In the genomic region with DNA sequence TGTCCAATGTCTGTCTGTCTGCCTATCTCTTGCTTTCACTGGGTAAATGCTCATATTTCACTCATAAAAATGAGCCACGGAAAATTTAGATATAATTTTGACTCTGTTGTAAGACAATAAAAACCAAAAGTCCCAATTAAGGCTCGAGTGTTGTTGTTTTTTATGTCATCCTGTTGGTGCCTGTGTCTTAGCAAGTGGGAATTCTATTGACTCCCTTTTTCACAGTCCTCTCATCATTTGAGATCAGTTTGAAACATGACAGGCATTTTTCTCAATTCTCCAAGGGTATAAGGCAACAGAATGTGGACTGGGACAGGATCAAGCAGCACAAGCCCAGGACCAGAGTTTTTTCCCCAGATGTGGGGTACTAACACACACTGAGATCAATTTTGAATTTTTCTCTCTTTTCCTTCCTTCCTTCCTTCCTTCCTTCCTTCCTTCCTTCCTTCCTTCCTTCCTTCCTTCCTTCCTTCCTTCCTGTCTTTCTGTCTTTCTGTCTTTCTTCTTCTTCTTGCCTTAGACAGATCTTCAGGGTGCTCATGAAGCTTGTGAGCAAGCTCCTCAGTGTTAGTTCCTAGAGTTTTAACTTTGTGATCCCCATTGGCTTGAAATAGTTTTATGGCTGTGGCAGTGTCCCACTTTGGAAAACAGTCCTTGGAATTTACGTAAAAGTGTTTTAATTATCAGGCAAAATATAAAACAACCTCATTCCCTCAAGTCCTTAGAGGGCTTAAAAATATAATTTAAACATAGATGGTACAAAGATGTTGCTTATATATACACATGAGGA, we compare ENCODE assay signal across 39 cellular contexts. TPM values are rescaled to one million over a fixed set of nuclear protein-coding genes. Genes with fewer than 3 reads are reported as not detected.
"Had no signal": no experiment of that assay in that cellular context is flagged by ENCODE, and none has a peak within 500 bp of the region (broad histone marks: within the 10 kb centered on the region; RNA-seq: fewer than 3 reads in every experiment).

No MANE protein-coding gene starts in this region.

- DNase-seq: Karpas-422, Kasumi-1, MG63, MM.1S, MV-4-11, NCI-H1048, NCI-H1092, NCI-H1092 treated with DMSO at 0.1 percent for 48 hours, NCI-H1105, NCI-H1105 treated with DMSO at 0.1 percent for 48 hours, NCI-H1417, NCI-H1417 treated with DMSO at 0.1 percent for 48 hours, NCI-H1436, NCI-H1436 treated with DMSO at 0.1 percent for 48 hours, NCI-H146, NCI-H1694, NCI-H1694 treated with DMSO at 0.1 percent for 48 hours, NCI-H187, NCI-H187 treated with DMSO at 0.1 percent for 48 hours, NCI-H1930, NCI-H2029, NCI-H2029 treated with DMSO at 0.1 percent for 48 hours, NCI-H2081, NCI-H2081 treated with DMSO at 0.1 percent for 48 hours, NCI-H2107, NCI-H2171, NCI-H2171 treated with DMSO at 0.1 percent for 48 hours, NCI-H2227 treated with DMSO at 0.1 percent for 48 hours, NCI-H226, NCI-H345, NCI-H446, NCI-H446 treated with DMSO at 0.1 percent for 48 hours, NCI-H510A, NCI-H510A treated with DMSO at 0.1 percent for 48 hours, NCI-H524 had no signal

- H3K36me3 ChIP-seq: MG63 had no signal

- H3K9me3 ChIP-seq: MG63 had no signal

- H3K4me3 ChIP-seq: MG63 had no signal

RNA-seq across cellular contexts. Expression of gene NEUROD6, which starts 3.2 kb away (rescaled TPM):
- total RNA-seq: LHCN-M2, M059J, MCF 10A, NCI-H460 had no signal
